7 cellular contexts compared by ENCODE assay signal in genomic region chr15:24858183-24858582, GRCh38.
DNase-seq lines count a peak whose midpoint lies in the region; ATAC-seq, FAIRE-seq and TF ChIP-seq lines count a peak whose summit lies in the region.
"Not testable (repeated sequence)": the region's sequence is repeated elsewhere in the genome, so short reads cannot be mapped to it uniquely, and the experiment has no call there.

No MANE protein-coding gene starts in this region.

- not testable (repeated sequence) for H3K23me2 ChIP-seq in H1 (ENCODE audit: low read depth, low read length)

- not testable (repeated sequence) for DNase-seq in activated CD8-positive, alpha-beta memory T cell treated with anti-CD3 and anti-CD28 coated beads, Interleukin-2, amount 10 ng/mL, durations not matched to agents 7 days and 5 days; H1 (ENCODE audit: low read depth in 1 of 2, low spot score in 2 of 2); left ventricle myocardium inferior; neural crest cell (ENCODE audit: low read depth, low spot score); thoracic aorta (ENCODE audit: low spot score)

- H4K5ac ChIP-seq in H1 (ENCODE audit: insufficient read length, low read depth, low read length): peak overlapping the region; percentile 81

- TF ChIP-seq EP300 in H1 (IDR thresholded peaks at IDR 0.05; ENCODE audit: borderline replicate concordance in 1 of 2, low read depth in 2 of 2, low read length in 2 of 2): not testable (repeated sequence)

- not testable (repeated sequence) for H2BK12ac ChIP-seq in H1 (ENCODE audit: low read depth, low read length)

- 50% methylated on average over 4 of the region's 4 CpGs; no CpG with 5 or more reads in 1 of the 2 experiments for WGBS in H1 (ENCODE audit: extremely low coverage in 1 of 2, insufficient coverage in 1 of 2, insufficient read length in 1 of 2, insufficient replicate concordance in 2 of 2, low coverage in 1 of 2, low lambda C conversion rate in 2 of 2, missing lambda C conversion rate in 1 of 2), 2 experiments

- not testable (repeated sequence) for H3K36me3 ChIP-seq in HUES6 (ENCODE audit: control insufficient read depth, insufficient read depth, low read length); H1 (ENCODE audit: control insufficient read depth in 2 of 4, insufficient read depth in 4 of 4, low read length in 3 of 4); left ventricle myocardium inferior; iPS-20b (ENCODE audit: insufficient read depth, low read depth, low read length); thoracic aorta

- H3K4ac ChIP-seq in H1 (replicated peaks; ENCODE audit: insufficient read length, low read depth, low read length): peak overlapping the region; percentile 80

- not testable (repeated sequence) for H3K14ac ChIP-seq in H1 (ENCODE audit: insufficient read length)

- peak overlapping the region; percentile 58 for H2BK120ac ChIP-seq in H1 (replicated peaks; ENCODE audit: low read depth, low read length)

- not testable (repeated sequence) for H3K56ac ChIP-seq in H1 (replicated peaks; ENCODE audit: insufficient read length, low read depth, low read length)

- peak overlapping the region; percentile 34 to 67; a peak in 3 of 4 replicates for H3K4me2 ChIP-seq in H1 (ENCODE audit: insufficient read depth in 1 of 2, low read depth in 2 of 2, low read length in 2 of 2)

- POLR2A ChIA-PET in H1 (lab: Charles Lee; ENCODE audit: partially characterized antibody): interaction anchor here (0.6 to 4.6 kb wide), 24 partner anchors 8 to 121 kb away, joined by 3 to 50 read pairs (median 4); partner anchors contain the start of genes SNRPN and SNURF

- CTCF ChIA-PET in activated CD8-positive, alpha-beta memory T cell treated with anti-CD3 and anti-CD28 coated beads, Interleukin-2, amount 10 ng/mL, durations not matched to agents 7 days and 5 days (lab: Charles Lee): not testable (repeated sequence)
- CTCF ChIA-PET in H1 (lab: Charles Lee; ENCODE audit: partially characterized antibody): interaction anchor here (1.2 kb wide), 1 partner anchor 106 kb away, joined by 3 read pairs; no protein-coding TSS in a partner anchor

- H4K20me1 ChIP-seq in H1 (replicated peaks in 1 of 2; ENCODE audit: control insufficient read depth in 1 of 2, insufficient read depth in 2 of 2, low read length in 2 of 2): not testable (repeated sequence)

- not testable (repeated sequence) for H3K79me1 ChIP-seq in H1 (ENCODE audit: low read depth, low read length)

- not testable (repeated sequence) for TF ChIP-seq POLR2A in H1 (IDR thresholded peaks at IDR 0.05; ENCODE audit: control extremely low read depth in 1 of 2, low read depth in 2 of 2, low read length in 2 of 2)

- H3K9me3 ChIP-seq in HUES6 (ENCODE audit: control insufficient read depth, insufficient read depth, low read depth, low read length): peaks cover 23% of the 10 kb centered on the region; the same call in 1 of the 2 replicates
- peaks cover 0 to 14% of the 10 kb centered on the region in 2 experiments; a peak in 3 of 4 replicates for H3K9me3 ChIP-seq in H1 (ENCODE audit: insufficient read depth in 2 of 2, low read depth in 1 of 2, low read length in 1 of 2)
- not testable (repeated sequence) for H3K9me3 ChIP-seq in left ventricle myocardium inferior (replicated peaks); thoracic aorta
- H3K9me3 ChIP-seq in iPS-20b (ENCODE audit: insufficient read depth, low read depth, low read length): peaks cover 12% of the 10 kb centered on the region; the same call in 1 of the 2 replicates

- peak overlapping the region; percentile 4 for H4K91ac ChIP-seq in H1 (replicated peaks; ENCODE audit: insufficient read length, low read length)

- H2BK15ac ChIP-seq in H1 (ENCODE audit: low read length): not testable (repeated sequence)

- H3K9ac ChIP-seq in HUES6 (ENCODE audit: low read length) (peak overlapping the region; percentile 94), H1 (replicated peaks in 1 of 4; ENCODE audit: extremely low read depth in 1 of 4, low read depth in 3 of 4, low read length in 3 of 4) (peak overlapping the region in 2 of 4 experiments; percentile 31 to 52; a peak in 2 of 7 replicates), iPS-20b (ENCODE audit: low read depth, low read length) (peak overlapping the region; percentile 76)

- not testable (repeated sequence) for H3K23ac ChIP-seq in H1 (ENCODE audit: insufficient read length)

- H2AK5ac ChIP-seq in H1 (ENCODE audit: low read depth, low read length): peak overlapping the region; percentile 71

- H3K18ac ChIP-seq in H1 (ENCODE audit: extremely low read depth, low read length): peak overlapping the region; percentile 66; the same call in 1 of the 2 replicates

- not testable (repeated sequence) for H3K9me3 Mint-ChIP-seq in activated CD8-positive, alpha-beta memory T cell treated with anti-CD3 and anti-CD28 coated beads, Interleukin-2, amount 10 ng/mL, durations not matched to agents 7 days and 5 days (ENCODE audit: low read depth); neural crest cell

- not testable (repeated sequence) for H3K79me2 ChIP-seq in H1 (ENCODE audit: control insufficient read depth in 1 of 2, insufficient read depth in 2 of 2, low read length in 2 of 2)

- FAIRE-seq in H1 (lab: Jason Lieb, UNC): not testable (repeated sequence)

- TF ChIP-seq CTCF in H1 (IDR thresholded peaks at IDR 0.05; ENCODE audit: control extremely low read depth in 1 of 3, insufficient read depth in 1 of 3, low read depth in 1 of 3, low read length in 3 of 3); left ventricle myocardium inferior (IDR thresholded peaks at IDR 0.05; ENCODE audit: borderline replicate concordance); neural crest cell (conservative IDR thresholded peaks at IDR 0.05); thoracic aorta (IDR thresholded peaks at IDR 0.05): not testable (repeated sequence)

- not testable (repeated sequence) for H4K8ac ChIP-seq in H1 (ENCODE audit: extremely low read depth, insufficient read depth, low read length)

- ATAC-seq in activated CD8-positive, alpha-beta memory T cell treated with anti-CD3 and anti-CD28 coated beads, Interleukin-2, amount 10 ng/mL, durations not matched to agents 7 days and 5 days; thoracic aorta (ENCODE audit: insufficient number of reproducible peaks, low FRiP score, low read depth): not testable (repeated sequence)

- 0 out of 2 replicates have a peak overlapping the region, but pooled peaks have one; percentile 25 for H2BK20ac ChIP-seq in H1 (ENCODE audit: low read length)

- not testable (repeated sequence) for H3K4me3 Mint-ChIP-seq in activated CD8-positive, alpha-beta memory T cell treated with anti-CD3 and anti-CD28 coated beads, Interleukin-2, amount 10 ng/mL, durations not matched to agents 7 days and 5 days
- H3K4me3 Mint-ChIP-seq in neural crest cell: peak overlapping the region; percentile 84

- not testable (repeated sequence) for H2AFZ ChIP-seq in H1 (ENCODE audit: low read length)

- H2BK5ac ChIP-seq in H1 (ENCODE audit: low read depth, low read length): peak overlapping the region; percentile 92

- H3K4me1 ChIP-seq in HUES6 (ENCODE audit: control insufficient read depth, insufficient read depth, low read length): peaks cover 35% of the 10 kb centered on the region
- H3K4me1 ChIP-seq in H1 (replicated peaks in 1 of 4; ENCODE audit: control insufficient read depth in 3 of 4, insufficient read depth in 4 of 4, low read length in 3 of 4); left ventricle myocardium inferior: not testable (repeated sequence)
- peaks cover 18% of the 10 kb centered on the region; the same call in 1 of the 2 replicates for H3K4me1 ChIP-seq in iPS-20b (ENCODE audit: insufficient read depth, low read length)
- H3K4me1 ChIP-seq in thoracic aorta (ENCODE audit: control insufficient read depth in 1 of 2, low read depth in 2 of 2): peaks cover 0 to 15% of the 10 kb centered on the region in 2 donors

- peak overlapping the region; percentile 30 for H3K27ac Mint-ChIP-seq in activated CD8-positive, alpha-beta memory T cell treated with anti-CD3 and anti-CD28 coated beads, Interleukin-2, amount 10 ng/mL, durations not matched to agents 7 days and 5 days
- H3K27ac Mint-ChIP-seq in neural crest cell (ENCODE audit: unreplicated experiment): peak overlapping the region; percentile 97

- not testable (repeated sequence) for H3K27me3 ChIP-seq in HUES6 (ENCODE audit: control insufficient read depth, insufficient read depth, low read length); H1 (replicated peaks in 1 of 4; ENCODE audit: control insufficient read depth in 3 of 4, extremely low read depth in 1 of 4, insufficient read depth in 3 of 4, low read length in 3 of 4); iPS-20b (ENCODE audit: insufficient read depth, low read length); thoracic aorta (replicated peaks; ENCODE audit: insufficient read depth)
- H3K27me3 ChIP-seq in left ventricle myocardium inferior (ENCODE audit: low read depth): peaks cover 14% of the 10 kb centered on the region

- intact Hi-C loops in left ventricle myocardium inferior (cut with micrococcal nuclease): not testable (repeated sequence)

- not testable (repeated sequence) for H3K4me1 Mint-ChIP-seq in activated CD8-positive, alpha-beta memory T cell treated with anti-CD3 and anti-CD28 coated beads, Interleukin-2, amount 10 ng/mL, durations not matched to agents 7 days and 5 days
- peaks cover 39% of the 10 kb centered on the region for H3K4me1 Mint-ChIP-seq in neural crest cell

- H3K27me3 Mint-ChIP-seq in activated CD8-positive, alpha-beta memory T cell treated with anti-CD3 and anti-CD28 coated beads, Interleukin-2, amount 10 ng/mL, durations not matched to agents 7 days and 5 days; neural crest cell (ENCODE audit: low read depth): not testable (repeated sequence)

- H3K4me3 ChIP-seq in HUES6 (ENCODE audit: low read depth, low read length) (peak overlapping the region; percentile 65; the same call in 1 of the 2 replicates), H1 (ENCODE audit: extremely low read depth in 1 of 4, insufficient read depth in 2 of 4, low read depth in 3 of 4, low read length in 4 of 4) (peak overlapping the region in 1 of 4 experiments; percentile 57; a peak in 3 of 8 replicates), left ventricle myocardium inferior (peak overlapping the region; percentile 58), iPS-20b (ENCODE audit: low read length) (peak overlapping the region; percentile 62; the same call in 1 of the 2 replicates), thoracic aorta (peak overlapping the region; percentile 67)

- TF ChIP-seq RAD21 in H1 (IDR thresholded peaks at IDR 0.05 in 1 of 2, conservative IDR thresholded peaks at IDR 0.05 in 1 of 2; ENCODE audit: low read depth in 2 of 2, low read length in 2 of 2): not testable (repeated sequence)

- peak overlapping the region; percentile 98 for H3K27ac ChIP-seq in HUES6 (ENCODE audit: low read depth, low read length)
- H3K27ac ChIP-seq in H1 (ENCODE audit: low read depth, low read length): peak overlapping the region; percentile 86
- peak overlapping the region; percentile 57 for H3K27ac ChIP-seq in left ventricle myocardium inferior (replicated peaks)
- peak overlapping the region; percentile 75 for H3K27ac ChIP-seq in iPS-20b (ENCODE audit: low read length)
- H3K27ac ChIP-seq in thoracic aorta: peak overlapping the region; percentile 69 to 81

- H3K36me3 Mint-ChIP-seq in activated CD8-positive, alpha-beta memory T cell treated with anti-CD3 and anti-CD28 coated beads, Interleukin-2, amount 10 ng/mL, durations not matched to agents 7 days and 5 days; neural crest cell (ENCODE audit: low read depth): not testable (repeated sequence)
